In the genomic region with DNA sequence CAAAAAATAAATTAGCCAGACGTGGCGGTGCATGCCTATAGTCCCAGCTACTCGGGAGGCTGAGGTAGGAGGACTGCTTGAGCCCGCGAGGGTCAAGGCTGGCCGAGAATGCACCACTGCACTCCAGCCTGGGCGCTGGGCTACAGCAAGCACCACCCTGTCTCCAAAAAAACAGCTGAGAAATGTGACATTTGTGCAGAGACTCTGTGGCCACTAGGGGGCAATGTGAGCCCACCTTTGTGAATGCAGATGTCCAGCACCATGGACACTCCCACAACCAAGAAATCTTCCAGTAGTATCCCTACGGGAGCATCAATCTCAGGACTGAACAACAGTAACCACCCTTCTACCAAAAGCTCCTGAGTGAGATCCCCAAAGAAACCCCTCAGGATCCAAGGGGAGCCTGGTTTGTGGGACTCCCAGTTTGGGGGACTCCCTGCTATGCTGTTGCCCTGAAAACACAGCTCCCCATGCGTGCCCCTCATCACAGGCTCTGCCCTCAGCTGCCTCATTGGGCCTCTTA, we compare ENCODE assay signal across 8 cellular contexts. TPM values are rescaled to one million over a fixed set of nuclear protein-coding genes. Genes with fewer than 3 reads are reported as not detected.
A peak's percentile ranks its signal among the peaks of the same experiment; 100 is the strongest.
DNase-seq lines count a peak whose midpoint lies in the region; TF ChIP-seq lines count a peak whose summit lies in the region.

No MANE protein-coding gene starts in this region.

- WGBS in trophoblast cell (ENCODE audit: extremely low coverage, insufficient coverage, insufficient read length): no CpG with 5 or more reads among the region's 9 CpGs
- 0 to 15% methylated on average over 1 to 9 of the region's 9 CpGs for WGBS in transverse colon (ENCODE audit: low coverage in 1 of 2), 2 donors

- no peak overlapping the region for H4K12ac ChIP-seq in trophoblast cell (ENCODE audit: low read depth, low read length)

- intact Hi-C loops in transverse colon (cut with DNase I; ENCODE audit: low total_unique reads): loop anchor here (5.0 kb wide), 1 partner anchor 54 kb away; no protein-coding TSS in a partner anchor

- peaks cover 8% of the 10 kb centered on the region for H3K4me1 Mint-ChIP-seq in glutamatergic neuron (ENCODE audit: low read depth, unreplicated experiment)

- H3K9ac ChIP-seq in SK-N-MC (ENCODE audit: insufficient read length): no peak overlapping the region
- no peak overlapping the region for H3K9ac ChIP-seq in trophoblast cell (ENCODE audit: low read length)

- H3K14ac ChIP-seq in trophoblast cell (ENCODE audit: low read length): no peak overlapping the region

- H3K18ac ChIP-seq in trophoblast cell (ENCODE audit: low read length): no peak overlapping the region

- no peak for TF ChIP-seq EP300 in transverse colon (IDR thresholded peaks at IDR 0.05; ENCODE audit: low read depth)

- H3K27me3 ChIP-seq in trophoblast cell (ENCODE audit: insufficient read depth, low read length): no peaks in the 10 kb centered on the region
- H3K27me3 ChIP-seq in transverse colon: no peaks in the 10 kb centered on the region

- peaks cover 4% of the 10 kb centered on the region for H3K9me3 Mint-ChIP-seq in glutamatergic neuron (ENCODE audit: unreplicated experiment)

- H4K8ac ChIP-seq in trophoblast cell (ENCODE audit: low read depth, low read length): no peak overlapping the region

- H3K4ac ChIP-seq in trophoblast cell (ENCODE audit: low read depth, low read length): no peak overlapping the region

- H2BK5ac ChIP-seq in trophoblast cell (ENCODE audit: low read depth, low read length, poor library complexity): no peak overlapping the region

- in situ Hi-C loops in transverse colon (cut with MboI; ENCODE audit: low pct_ligation_motif_present in 1 of 4, low pct_unique_long_range_greater_than_20kb in 1 of 4, low sequenced_read_pairs in 3 of 4): loop anchor here in 3 of 4 donors (5.0 to 25.0 kb wide), 2 partner anchors 79 to 244 kb away; no protein-coding TSS in a partner anchor

- no peak overlapping the region for H3K27ac ChIP-seq in SK-N-MC
- H3K27ac ChIP-seq in trophoblast cell (ENCODE audit: low read depth, low read length): no peak overlapping the region
- no peak overlapping the region for H3K27ac ChIP-seq in transverse colon

- TF ChIP-seq CTCF in AG04449 (IDR thresholded peaks at IDR 0.05; ENCODE audit: insufficient read depth, low read length, missing control alignments) (peak; percentile 86), glutamatergic neuron (IDR thresholded peaks at IDR 0.05; ENCODE audit: partially characterized antibody, unreplicated experiment) (peak; percentile 95), transverse colon (IDR thresholded peaks at IDR 0.05) (peak; percentile 88 to 94 (median 90))

- H3K79me1 ChIP-seq in trophoblast cell (ENCODE audit: low read length): no peaks in the 10 kb centered on the region

- TF ChIP-seq POLR2A in transverse colon (IDR thresholded peaks at IDR 0.05): no peak

- no peaks in the 10 kb centered on the region for H3K79me2 ChIP-seq in trophoblast cell (ENCODE audit: control insufficient read depth, insufficient read depth, low read length, poor library complexity)

- H3K4me3 ChIP-seq in AG04449 (ENCODE audit: low read depth, low read length) (no peak overlapping the region), SK-N-MC (no peak overlapping the region), trophoblast cell (ENCODE audit: low read depth, low read length) (no peak overlapping the region), transverse colon (no peak overlapping the region)

- H2BK12ac ChIP-seq in trophoblast cell (ENCODE audit: low read length): no peak overlapping the region

- no peaks in the 10 kb centered on the region for H3K27me3 Mint-ChIP-seq in glutamatergic neuron (ENCODE audit: unreplicated experiment)

- H3K36me3 Mint-ChIP-seq in glutamatergic neuron (ENCODE audit: unreplicated experiment): peaks cover 4% of the 10 kb centered on the region

- H3K4me1 ChIP-seq in trophoblast cell (ENCODE audit: control insufficient read depth in 1 of 2, insufficient read depth in 2 of 2, low read length in 2 of 2) (peaks cover 0 to 4% of the 10 kb centered on the region in 2 experiments), transverse colon (peaks cover 0 to 3% (median 0%) of the 10 kb centered on the region in 4 donors)

- no peak overlapping the region for H4K91ac ChIP-seq in trophoblast cell (ENCODE audit: low read depth, low read length)

- no peak overlapping the region for H2AFZ ChIP-seq in trophoblast cell (ENCODE audit: insufficient read depth, low read length, poor library complexity)

- H3K4me3 Mint-ChIP-seq in glutamatergic neuron (ENCODE audit: unreplicated experiment): no peak overlapping the region

- DNase-seq in AG04449 (ENCODE audit: low read depth, low spot score) (no peak), GM19240 (ENCODE audit: insufficient read length, low spot score) (peak; percentile 39), NCI-H1105 treated with DMSO at 0.1 percent for 48 hours (lab: John Stamatoyannopoulos, UW) (peak; percentile 78), SK-N-MC (ENCODE audit: low read depth, low spot score) (peak; percentile 42), glutamatergic neuron (peak; percentile 88), trophoblast cell (peak; percentile 86 to 98), transverse colon (peak; percentile 87)
- peak; percentile 80 for DNase-seq in activated naive CD4-positive, alpha-beta T cell treated with Interleukin-2 at 50 U/mL for 16 hours

- H2BK120ac ChIP-seq in trophoblast cell (ENCODE audit: insufficient read depth, low read length, poor library complexity): no peak overlapping the region

- POLR2A ChIA-PET in AG04449 (lab: Yijun Ruan, JAX): interaction anchor here (1.1 kb wide), 1 partner anchor 393 kb away, joined by 3 read pairs; the partner anchor contains the start of gene NRF1

- H3K9me3 ChIP-seq in SK-N-MC (ENCODE audit: low read depth, low read length) (no peaks in the 10 kb centered on the region), trophoblast cell (ENCODE audit: insufficient read depth, low read depth, low read length) (peaks cover 7% of the 10 kb centered on the region), transverse colon (no peaks in the 10 kb centered on the region)

- H3K36me3 ChIP-seq in SK-N-MC (ENCODE audit: insufficient read depth, low read length) (no peaks in the 10 kb centered on the region), trophoblast cell (ENCODE audit: control insufficient read depth in 1 of 2, insufficient read depth in 2 of 2, low read length in 2 of 2) (no peaks in the 10 kb centered on the region), transverse colon (no peaks in the 10 kb centered on the region)

- peak overlapping the region; percentile 33 for H3K27ac Mint-ChIP-seq in glutamatergic neuron (ENCODE audit: unreplicated experiment)

- no peak overlapping the region for H3K4me2 ChIP-seq in trophoblast cell (ENCODE audit: low read length)

- H3K23ac ChIP-seq in trophoblast cell (ENCODE audit: low read length): no peak overlapping the region

- no peak overlapping the region for H2AK5ac ChIP-seq in trophoblast cell (ENCODE audit: low read length)

- CTCF ChIA-PET in AG04449 (lab: Yijun Ruan, JAX): interaction anchor here (0.7 to 7.9 kb wide), 80 partner anchors 10 to 792 kb away, joined by 3 to 227 read pairs (median 6); no protein-coding TSS in a partner anchor

RNA-seq across cellular contexts. Expression of gene AHCYL2, which starts 6.3 kb away (rescaled TPM):
- 16.8 TPM for total RNA-seq in glutamatergic neuron (ENCODE audit: unreplicated experiment)
- polyA plus RNA-seq in trophoblast cell (2013): 5.2 and 5.3 TPM in 2 replicates
- 100 to 1,000 TPM in 3 of 4 donors, 10 to 100 TPM in 1; 93.7 to 635 (median 551) TPM for total RNA-seq in transverse colon

RNA-seq across cellular contexts. Expression of gene SMO, which starts 30.1 kb away (rescaled TPM):
- 5.9 TPM for total RNA-seq in glutamatergic neuron (ENCODE audit: unreplicated experiment)
- polyA plus RNA-seq in trophoblast cell (2013): 18.5 and 18.9 TPM in 2 replicates
- 1 to 10 TPM; 1.9 to 8.6 (median 3.5) TPM for total RNA-seq in transverse colon
